ENCODE assay signal across 11 cellular contexts in genomic region chr2:223055836-223056235, GRCh38. TPM values are rescaled to one million over a fixed set of nuclear protein-coding genes. Genes with fewer than 3 reads are reported as not detected.
A peak's percentile ranks its signal among the peaks of the same experiment; 100 is the strongest.
DNase-seq lines count a peak whose midpoint lies in the region; ATAC-seq and TF ChIP-seq lines count a peak whose summit lies in the region.
"Had no signal": no experiment of that assay in that cellular context is flagged by ENCODE, and none has a peak within 500 bp of the region (broad histone marks: within the 10 kb centered on the region; RNA-seq: fewer than 3 reads in every experiment).

No MANE protein-coding gene starts in this region.

- H3K9me3 Mint-ChIP-seq in chondrocyte (ENCODE audit: low read depth) (no peaks in the 10 kb centered on the region), nephron (no peaks in the 10 kb centered on the region)
- H3K9me3 Mint-ChIP-seq: stimulated activated effector memory CD8-positive, alpha-beta T cell treated with anti-CD3 and anti-CD28 coated beads, Interleukin-12 subunit alpha, Interleukin-12 subunit beta, amount 100 ng/mL, for 72 hours had no signal

- intact Hi-C loops in heart right ventricle (cut with DNase I), result loop anchor here in 2 of 10 donors (2.0 to 5.0 kb wide), 2 partner anchors 36 to 37 kb away; no protein-coding TSS in a partner anchor
- intact Hi-C loops in cardiac septum (cut with DNase I), result loop anchor here (5.0 to 10.0 kb wide), 2 partner anchors 36 to 559 kb away; no protein-coding TSS in a partner anchor
- intact Hi-C loops in vagina (cut with DNase I), result no loop called here

- H3K4me3 ChIP-seq in heart right ventricle (peak overlapping the region in 6 of 10 donors; percentile 19 to 61 (median 54)), vagina (no peak overlapping the region)
- H3K4me3 ChIP-seq: cardiac muscle cell had no signal

- TF ChIP-seq CTCF in heart right ventricle (IDR thresholded peaks at IDR 0.05) (no peak), chondrocyte (IDR thresholded peaks at IDR 0.05) (no peak), nephron (IDR thresholded peaks at IDR 0.05; ENCODE audit: unreplicated experiment in 3 of 3) (no peak), vagina (IDR thresholded peaks at IDR 0.05) (no peak)

- H3K4me3 Mint-ChIP-seq in chondrocyte (ENCODE audit: unreplicated experiment), result peak overlapping the region; percentile 60
- peak overlapping the region; percentile 67 to 83 (median 83) for H3K4me3 Mint-ChIP-seq in nephron
- H3K4me3 Mint-ChIP-seq: stimulated activated effector memory CD8-positive, alpha-beta T cell treated with anti-CD3 and anti-CD28 coated beads, Interleukin-12 subunit alpha, Interleukin-12 subunit beta, amount 100 ng/mL, for 72 hours had no signal

- H3K9me3 ChIP-seq in heart right ventricle (no peaks in the 10 kb centered on the region), vagina (no peaks in the 10 kb centered on the region)

- H3K27ac ChIP-seq in heart right ventricle (peak overlapping the region; percentile 53 to 88 (median 81)), vagina (peak overlapping the region; percentile 87)
- H3K27ac ChIP-seq: cardiac muscle cell had no signal

- H3K27ac Mint-ChIP-seq in chondrocyte (ENCODE audit: unreplicated experiment), result peak overlapping the region; percentile 95
- H3K27ac Mint-ChIP-seq in nephron, result peak overlapping the region; percentile 93 to 97 (median 95)
- H3K27ac Mint-ChIP-seq: stimulated activated effector memory CD8-positive, alpha-beta T cell treated with anti-CD3 and anti-CD28 coated beads, Interleukin-12 subunit alpha, Interleukin-12 subunit beta, amount 100 ng/mL, for 72 hours had no signal

- 33 to 39% methylated on average over 5 of the region's 5 CpGs for WGBS in heart right ventricle, 2 donors

- peaks cover 5% of the 10 kb centered on the region for H3K36me3 Mint-ChIP-seq in chondrocyte (ENCODE audit: low read depth)
- H3K36me3 Mint-ChIP-seq in nephron (ENCODE audit: low read depth), result peaks cover 12% of the 10 kb centered on the region
- H3K36me3 Mint-ChIP-seq: stimulated activated effector memory CD8-positive, alpha-beta T cell treated with anti-CD3 and anti-CD28 coated beads, Interleukin-12 subunit alpha, Interleukin-12 subunit beta, amount 100 ng/mL, for 72 hours had no signal

- H3K27me3 Mint-ChIP-seq in chondrocyte (ENCODE audit: low read depth) (no peaks in the 10 kb centered on the region), nephron (ENCODE audit: low read depth) (no peaks in the 10 kb centered on the region)

- no peak for TF ChIP-seq POLR2A in vagina (IDR thresholded peaks at IDR 0.05)

- DNase-seq in heart right ventricle (peak; percentile 19 to 28), cardiac septum (ENCODE audit: low spot score) (no peak), chondrocyte (ENCODE audit: low spot score) (no peak), vagina (ENCODE audit: extremely low spot score in 2 of 2) (no peak), NCI-H345 (lab: John Stamatoyannopoulos, UW) (no peak), amniotic stem cell (lab: John Stamatoyannopoulos, UW) (no peak), NCI-H128 (lab: John Stamatoyannopoulos, UW; ENCODE audit: unreplicated experiment) (no peak)
- DNase-seq: ACHN had no signal

- H3K4me1 Mint-ChIP-seq in chondrocyte (ENCODE audit: low read depth) (peaks cover 89% of the 10 kb centered on the region), nephron (peaks cover 77% of the 10 kb centered on the region)
- H3K4me1 Mint-ChIP-seq: stimulated activated effector memory CD8-positive, alpha-beta T cell treated with anti-CD3 and anti-CD28 coated beads, Interleukin-12 subunit alpha, Interleukin-12 subunit beta, amount 100 ng/mL, for 72 hours had no signal

- ATAC-seq in heart right ventricle, result no peak
- ATAC-seq: stimulated activated effector memory CD8-positive, alpha-beta T cell treated with anti-CD3 and anti-CD28 coated beads, Interleukin-12 subunit alpha, Interleukin-12 subunit beta, amount 100 ng/mL, for 72 hours had no signal

- H3K36me3 ChIP-seq in heart right ventricle (no peaks in the 10 kb centered on the region), vagina (no peaks in the 10 kb centered on the region)
- H3K36me3 ChIP-seq: cardiac muscle cell had no signal

- H3K4me1 ChIP-seq in heart right ventricle, result peaks cover 4 to 39% (median 14%) of the 10 kb centered on the region in 9 donors
- peaks cover 37% of the 10 kb centered on the region for H3K4me1 ChIP-seq in vagina

- H3K27me3 ChIP-seq in heart right ventricle, result no peaks in the 10 kb centered on the region
- no peaks in the 10 kb centered on the region for H3K27me3 ChIP-seq in vagina
- H3K27me3 ChIP-seq: cardiac muscle cell had no signal

RNA-seq across cellular contexts. Expression of gene KCNE4, which starts 3.8 kb away (rescaled TPM):
- 1 to 10 TPM in 7 of 10 donors, under 1 TPM in 3; 0.28 to 5.2 (median 1.2) TPM for total RNA-seq in heart right ventricle
- polyA plus RNA-seq in heart right ventricle, result 1 to 10 TPM; 2.4 TPM
- total RNA-seq in cardiac septum, result 1.7 TPM
- 7.4 to 23.2 TPM (median 22.3 TPM) in 3 replicates for total RNA-seq in chondrocyte
- 4.9 TPM for total RNA-seq in vagina

Comparison
In these comparisons a context has a peak if more than half of its experiments do, and no peak if none do; other contexts are left out.
1. DNase-seq: peak in heart right ventricle (2 of 2); none in cardiac septum (single experiment), chondrocyte (single experiment), vagina (0 of 2), NCI-H345 (single experiment), amniotic stem cell (single experiment) and NCI-H128 (single experiment).
2. H3K4me3 ChIP-seq: peak in heart right ventricle (6 of 10); none in vagina (0 of 2).